Comparison of ENCODE assay signal across 1 cellular context in genomic region chr10:69503001-69503895, GRCh38.
TF ChIP-seq lines count a peak whose summit lies in the region.

No MANE protein-coding gene starts in this region.

TF ChIP-seq in SK-N-SH treated with all-trans-retinoic acid at 6 μM for 48 hours, 23 proteins besides CTCF, POLR2A, EP300 and RAD21 (continued from another document):
- TF ChIP-seq ZNF70 (CRISPR knock-in tag; IDR thresholded peaks at IDR 0.05), result no peak
- TF ChIP-seq ZNF8 (CRISPR knock-in tag; IDR thresholded peaks at IDR 0.05), result no peak
- TF ChIP-seq BACH2 (CRISPR knock-in tag; IDR thresholded peaks at IDR 0.05; ENCODE audit: borderline replicate concordance), result no peak
- TF ChIP-seq ISL1 (CRISPR knock-in tag; IDR thresholded peaks at IDR 0.05), result no peak
- no peak for TF ChIP-seq TCF4 (CRISPR knock-in tag; IDR thresholded peaks at IDR 0.05; ENCODE audit: borderline replicate concordance)
- no peak for TF ChIP-seq PPARA (CRISPR knock-in tag; IDR thresholded peaks at IDR 0.05; ENCODE audit: borderline replicate concordance)
- TF ChIP-seq SNAI2 (CRISPR knock-in tag; IDR thresholded peaks at IDR 0.05), result no peak
